Comparison of ENCODE assay signal across 10 cellular contexts in the genomic region with DNA sequence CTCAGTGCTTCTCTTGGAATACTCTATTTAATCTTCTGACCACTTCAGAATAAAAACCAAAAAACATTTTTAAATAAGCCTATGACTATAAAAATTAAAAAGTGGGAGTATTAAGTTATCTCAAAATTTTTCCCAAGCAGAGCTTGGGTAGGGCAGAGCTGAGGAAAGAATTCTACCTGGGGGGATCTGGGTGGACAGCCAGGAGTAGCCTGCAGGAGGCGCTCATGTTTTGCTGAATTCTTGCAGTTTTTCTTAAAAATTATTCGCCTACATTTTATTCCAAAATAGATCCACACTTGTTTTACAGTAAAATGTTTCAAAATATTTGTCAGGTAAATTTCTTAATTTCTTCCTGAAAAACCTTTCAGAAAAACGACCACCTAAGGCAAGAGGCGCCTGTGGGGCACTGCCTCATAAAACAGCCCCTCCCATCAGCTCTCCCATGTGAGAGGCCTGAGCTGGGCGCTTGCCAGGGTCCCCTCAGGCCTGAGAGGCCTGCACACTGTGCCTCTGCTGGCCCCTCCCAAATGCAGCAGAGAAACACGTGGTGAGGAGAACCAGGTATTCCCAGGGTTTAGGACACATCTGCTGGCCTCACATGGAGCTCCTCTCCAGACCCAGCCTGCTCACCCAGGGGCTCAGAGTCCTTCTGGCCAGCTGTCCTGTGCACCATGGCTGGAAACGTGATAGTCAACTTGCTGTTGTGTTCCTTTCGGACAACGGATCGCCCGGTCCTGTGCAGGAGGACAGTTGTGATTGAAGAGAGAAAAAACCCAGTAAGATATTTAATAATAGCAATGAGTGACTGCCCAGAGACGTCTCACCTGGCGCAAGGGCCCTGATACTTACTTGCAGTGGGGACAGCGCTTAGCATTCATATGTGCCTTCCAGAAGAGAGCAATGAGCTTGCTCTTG. TPM values are rescaled to one million over a fixed set of nuclear protein-coding genes. Genes with fewer than 3 reads are reported as not detected.
A peak's percentile ranks its signal among the peaks of the same experiment; 100 is the strongest.
DNase-seq lines count a peak whose midpoint lies in the region; ATAC-seq, FAIRE-seq and TF ChIP-seq lines count a peak whose summit lies in the region.
"Had no signal": no experiment of that assay in that cellular context is flagged by ENCODE, and none has a peak within 500 bp of the region (broad histone marks: within the 10 kb centered on the region; RNA-seq: fewer than 3 reads in every experiment).

No MANE protein-coding gene starts in this region.

- H3K9ac ChIP-seq in KMS-11 (no peak overlapping the region), endothelial cell of umbilical vein (replicated peaks; ENCODE audit: extremely low read depth, insufficient read depth, low read length) (no peak overlapping the region)
- H3K9ac ChIP-seq: BLaER1 had no signal

- H3K79me2 ChIP-seq in KMS-11 (ENCODE audit: insufficient read depth, low read depth) (0 out of 2 replicates have a peak, but pooled peaks cover 5% of the 10 kb centered on the region), endothelial cell of umbilical vein (ENCODE audit: control insufficient read depth, insufficient read depth, low read length) (no peaks in the 10 kb centered on the region)

- no peaks in the 10 kb centered on the region for H3K4me1 Mint-ChIP-seq in activated naive CD4-positive, alpha-beta T cell treated with anti-CD3 and anti-CD28 coated beads for 36 hours (ENCODE audit: low read depth)

- H3K9me1 ChIP-seq in endothelial cell of umbilical vein (replicated peaks; ENCODE audit: control insufficient read depth, extremely low read depth, insufficient read depth, low read length), result no peaks in the 10 kb centered on the region

- no peaks in the 10 kb centered on the region for H4K20me1 ChIP-seq in KMS-11 (ENCODE audit: insufficient read depth)
- no peaks in the 10 kb centered on the region for H4K20me1 ChIP-seq in endothelial cell of umbilical vein (replicated peaks; ENCODE audit: control insufficient read depth, extremely low read depth, insufficient read depth, low read length)

- peak; percentile 21 for FAIRE-seq in endothelial cell of umbilical vein (lab: Jason Lieb, UNC)
- FAIRE-seq: GM18507 had no signal

- TF ChIP-seq CTCF in KMS-11 (conservative IDR thresholded peaks at IDR 0.05; ENCODE audit: low read depth, low read length), result peak; percentile 70
- TF ChIP-seq CTCF in endothelial cell of umbilical vein (IDR thresholded peaks at IDR 0.05; ENCODE audit: extremely low read depth in 1 of 2, insufficient read depth in 1 of 2, low read depth in 1 of 2, low read length in 2 of 2), result peak; percentile 37 to 38
- peak; percentile 57 for TF ChIP-seq CTCF in retinal pigment epithelial cell (conservative IDR thresholded peaks at IDR 0.05; ENCODE audit: low read depth, low read length)

- CTCF ChIA-PET in activated naive CD4-positive, alpha-beta T cell treated with anti-CD3 and anti-CD28 coated beads for 36 hours (lab: Charles Lee), result interaction anchor here (0.8 to 2.0 kb wide), 11 partner anchors 8 to 335 kb away, joined by 3 to 7 read pairs (median 4); a partner anchor contains a TSS
- CTCF ChIA-PET in endothelial cell of umbilical vein (lab: Charles Lee), result interaction anchor here (0.5 to 2.4 kb wide), 5 partner anchors 9 to 908 kb away, joined by 3 to 16 read pairs (median 3); a partner anchor contains a TSS

- TF ChIP-seq POLR2A in endothelial cell of umbilical vein (IDR thresholded peaks at IDR 0.05; ENCODE audit: low read depth, low read length), result no peak

- no peak overlapping the region for H3K4me3 ChIP-seq in KMS-11 (IDR thresholded peaks at IDR 0.05; ENCODE audit: insufficient read depth, low read depth, low read length)
- H3K4me3 ChIP-seq in endothelial cell of umbilical vein (replicated peaks in 1 of 3; ENCODE audit: insufficient read depth in 1 of 3, low read depth in 1 of 3, low read length in 3 of 3), result no peak overlapping the region
- no peak overlapping the region for H3K4me3 ChIP-seq in retinal pigment epithelial cell (ENCODE audit: low read length)
- H3K4me3 ChIP-seq: BLaER1 had no signal

- H3K36me3 ChIP-seq in KMS-11 (ENCODE audit: insufficient read depth) (peaks cover 16% of the 10 kb centered on the region; the same call in 1 of the 2 replicates), endothelial cell of umbilical vein (ENCODE audit: control insufficient read depth in 2 of 2, extremely low read depth in 1 of 2, insufficient read depth in 2 of 2, low read length in 2 of 2) (peaks cover 23 to 33% of the 10 kb centered on the region in 2 experiments)

- peak; percentile 24 for DNase-seq in activated naive CD4-positive, alpha-beta T cell treated with anti-CD3 and anti-CD28 coated beads for 36 hours
- DNase-seq in activated naive CD4-positive, alpha-beta T cell treated with anti-CD3 and anti-CD28 coated beads, Interleukin-2, amount 50 U/mL, for 72 hours (ENCODE audit: low spot score in 2 of 2), result no peak
- DNase-seq in endothelial cell of umbilical vein (ENCODE audit: low read depth, low spot score) (no peak), retinal pigment epithelial cell (ENCODE audit: low read depth) (no peak), nucleus accumbens (lab: John Stamatoyannopoulos, UW) (no peak)

- H3K27me3 ChIP-seq in KMS-11 (ENCODE audit: insufficient read depth, low read depth), result no peaks in the 10 kb centered on the region
- no peaks in the 10 kb centered on the region for H3K27me3 ChIP-seq in endothelial cell of umbilical vein (ENCODE audit: control insufficient read depth in 2 of 2, insufficient read depth in 2 of 2, low read length in 2 of 2)
- H3K27me3 ChIP-seq: BLaER1 had no signal

- POLR2A ChIA-PET in endothelial cell of umbilical vein (lab: Charles Lee), result no interaction called here

- H3K9me3 ChIP-seq in endothelial cell of umbilical vein (replicated peaks; ENCODE audit: control insufficient read depth, insufficient read depth, low read length), result no peaks in the 10 kb centered on the region
- H3K9me3 ChIP-seq: BLaER1 had no signal

- no peak overlapping the region for H3K4me3 Mint-ChIP-seq in activated naive CD4-positive, alpha-beta T cell treated with anti-CD3 and anti-CD28 coated beads for 36 hours

- no peak overlapping the region for H2AFZ ChIP-seq in KMS-11 (ENCODE audit: low read depth)
- no peak overlapping the region for H2AFZ ChIP-seq in endothelial cell of umbilical vein (ENCODE audit: low read depth, low read length)

- H3K4me1 ChIP-seq in KMS-11 (ENCODE audit: low read depth, poor library complexity, severe bottlenecking) (no peaks in the 10 kb centered on the region), endothelial cell of umbilical vein (ENCODE audit: control insufficient read depth, extremely low read depth, insufficient read depth, low read length) (no peaks in the 10 kb centered on the region)
- H3K4me1 ChIP-seq: BLaER1 had no signal

- H3K27ac ChIP-seq in KMS-11 (no peak overlapping the region), endothelial cell of umbilical vein (ENCODE audit: insufficient read depth, low read depth, low read length) (no peak overlapping the region)
- H3K27ac ChIP-seq: BLaER1 had no signal

- no peak overlapping the region for H3K27ac Mint-ChIP-seq in activated naive CD4-positive, alpha-beta T cell treated with anti-CD3 and anti-CD28 coated beads for 36 hours
- H3K27ac Mint-ChIP-seq in activated naive CD4-positive, alpha-beta T cell treated with anti-CD3 and anti-CD28 coated beads, Interleukin-2, amount 50 U/mL, for 72 hours, result no peak overlapping the region

- H3K4me2 ChIP-seq in KMS-11 (no peak overlapping the region), endothelial cell of umbilical vein (ENCODE audit: insufficient read depth, low read length) (no peak overlapping the region)
- H3K4me2 ChIP-seq: BLaER1 had no signal

- peaks cover 38% of the 10 kb centered on the region for H3K36me3 Mint-ChIP-seq in activated naive CD4-positive, alpha-beta T cell treated with anti-CD3 and anti-CD28 coated beads for 36 hours (ENCODE audit: low read depth)
- H3K36me3 Mint-ChIP-seq in activated naive CD4-positive, alpha-beta T cell treated with anti-CD3 and anti-CD28 coated beads, Interleukin-2, amount 50 U/mL, for 72 hours, result peaks cover 6 to 18% of the 10 kb centered on the region in 2 donors

- ATAC-seq in activated naive CD4-positive, alpha-beta T cell treated with anti-CD3 and anti-CD28 coated beads, Interleukin-2, amount 50 U/mL, for 72 hours, result no peak
- ATAC-seq in HG03469 (IDR thresholded peaks at IDR 0.05; ENCODE audit: unreplicated experiment), result no peak
- ATAC-seq in HG03108 (IDR thresholded peaks at IDR 0.05; ENCODE audit: unreplicated experiment), result no peak

- intact Hi-C loops in activated naive CD4-positive, alpha-beta T cell treated with anti-CD3 and anti-CD28 coated beads for 36 hours (cut with micrococcal nuclease), result loop anchor here (10.0 kb wide), 1 partner anchor 363 kb away; no protein-coding TSS in a partner anchor
- intact Hi-C loops in endothelial cell of umbilical vein (cut with micrococcal nuclease), result no loop called here

- no TSS peak for BruUV-seq in endothelial cell of umbilical vein (replicated peaks; lab: Mats Ljungman, UMichigan)

- H3K27me3 Mint-ChIP-seq in activated naive CD4-positive, alpha-beta T cell treated with anti-CD3 and anti-CD28 coated beads for 36 hours (ENCODE audit: low read depth), result no peaks in the 10 kb centered on the region

- dilution Hi-C loops in endothelial cell of umbilical vein (cut with MboI; ENCODE audit: extremely low pct_ligation_motif_present, low sequenced_read_pairs), result no loop called here

- H3K9me3 Mint-ChIP-seq in activated naive CD4-positive, alpha-beta T cell treated with anti-CD3 and anti-CD28 coated beads for 36 hours, result no peaks in the 10 kb centered on the region
- no peaks in the 10 kb centered on the region for H3K9me3 Mint-ChIP-seq in activated naive CD4-positive, alpha-beta T cell treated with anti-CD3 and anti-CD28 coated beads, Interleukin-2, amount 50 U/mL, for 72 hours

RNA-seq across cellular contexts. Expression of a gene that starts 17.5 kb away (rescaled TPM):
- total RNA-seq in activated naive CD4-positive, alpha-beta T cell treated with anti-CD3 and anti-CD28 coated beads for 36 hours, result 10 to 100 TPM; 25.3 to 27.1 TPM
- total RNA-seq in activated naive CD4-positive, alpha-beta T cell treated with anti-CD3 and anti-CD28 coated beads, Interleukin-2, amount 50 U/mL, for 72 hours, result 10 to 100 TPM; 32.8 to 38.8 TPM
- 40.7 and 46.0 TPM in 2 replicates for total RNA-seq in endothelial cell of umbilical vein
- 7.2 and 7.6 TPM in 2 replicates for polyA plus RNA-seq in endothelial cell of umbilical vein
- 7.9 and 8.4 TPM in 2 replicates for polyA plus RNA-seq in endothelial cell of umbilical vein (2011; cell fraction: cytosol; rRNA removed)
- polyA plus RNA-seq in endothelial cell of umbilical vein (2011; cell fraction: nucleus; rRNA removed), result 22.1 and 24.3 TPM in 2 replicates
- polyA plus RNA-seq in endothelial cell of umbilical vein (2012), result 27.6 and 32.5 TPM in 2 replicates
- polyA minus RNA-seq in endothelial cell of umbilical vein, result 22.7 and 32.1 TPM in 2 replicates
- 20.0 TPM for polyA minus RNA-seq in endothelial cell of umbilical vein (2011; cell fraction: cytosol; rRNA and poly(A)+ RNA removed)
- polyA minus RNA-seq in endothelial cell of umbilical vein (2011; cell fraction: nucleus; rRNA and poly(A)+ RNA removed), result 27.7 and 34.9 TPM in 2 replicates

RNA-seq across cellular contexts. Expression of a gene that starts 17.8 kb away (rescaled TPM):
- 100 to 1,000 TPM; 195 to 200 TPM for total RNA-seq in activated naive CD4-positive, alpha-beta T cell treated with anti-CD3 and anti-CD28 coated beads for 36 hours
- 100 to 1,000 TPM; 193 to 230 TPM for total RNA-seq in activated naive CD4-positive, alpha-beta T cell treated with anti-CD3 and anti-CD28 coated beads, Interleukin-2, amount 50 U/mL, for 72 hours
- total RNA-seq in endothelial cell of umbilical vein, result 89.9 and 96.0 TPM in 2 replicates
- 30.4 and 69.5 TPM in 2 replicates for polyA plus RNA-seq in endothelial cell of umbilical vein
- polyA plus RNA-seq in endothelial cell of umbilical vein (2011; cell fraction: cytosol; rRNA removed), result 15.5 and 19.4 TPM in 2 replicates
- polyA plus RNA-seq in endothelial cell of umbilical vein (2011; cell fraction: nucleus; rRNA removed), result 262 and 305 TPM in 2 replicates
- polyA plus RNA-seq in endothelial cell of umbilical vein (2012), result 60.4 and 67.3 TPM in 2 replicates
- 59.5 and 64.5 TPM in 2 replicates for polyA minus RNA-seq in endothelial cell of umbilical vein
- 51.6 TPM for polyA minus RNA-seq in endothelial cell of umbilical vein (2011; cell fraction: cytosol; rRNA and poly(A)+ RNA removed)
- polyA minus RNA-seq in endothelial cell of umbilical vein (2011; cell fraction: nucleus; rRNA and poly(A)+ RNA removed), result 151 and 290 TPM in 2 replicates
